ENCODE assay signal across 27 cellular contexts in the genomic region with DNA sequence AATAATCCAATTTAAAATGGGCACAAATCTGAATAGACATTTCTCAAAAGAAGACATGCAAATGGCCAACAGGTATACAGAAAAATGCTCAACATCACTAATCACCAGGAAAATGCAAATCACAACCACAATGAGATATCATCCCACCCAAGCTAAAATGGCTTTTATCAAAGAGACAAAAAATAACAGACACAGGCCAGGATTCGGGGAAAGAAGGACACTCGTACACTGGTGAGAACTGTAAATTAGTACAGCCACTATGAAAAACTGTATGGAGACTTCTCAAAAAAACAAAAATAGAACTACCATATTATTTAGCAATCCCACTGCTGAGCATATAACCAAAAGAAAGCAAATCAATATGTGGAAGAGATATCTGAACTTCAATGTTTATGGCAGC. TPM values are rescaled to one million over a fixed set of nuclear protein-coding genes. Genes with fewer than 3 reads are reported as not detected.
"Had no signal": no experiment of that assay in that cellular context is flagged by ENCODE, and none has a peak within 500 bp of the region (broad histone marks: within the 10 kb centered on the region; RNA-seq: fewer than 3 reads in every experiment).

No MANE protein-coding gene starts in this region.

- ATAC-seq: gastrocnemius medialis, heart right ventricle, left cardiac atrium, left lung, left ventricle myocardium superior, lower lobe of right lung, mucosa of descending colon had no signal

- H3K36me3 Mint-ChIP-seq: mesothelial cell of epicardium, naive B cell had no signal

- H3K9me3 ChIP-seq: esophagus squamous epithelium, gastrocnemius medialis, heart right ventricle, left lung, lower lobe of right lung, mucosa of descending colon had no signal

- DNase-seq: dermis blood vessel endothelial cell; dorsolateral prefrontal cortex; effector CD4-positive, alpha-beta T cell; effector memory CD4-positive, alpha-beta T cell; esophagus squamous epithelium; foreskin fibroblast; foreskin melanocyte; gastrocnemius medialis; glutamatergic neuron; head of caudate nucleus; heart right ventricle; hippocampal formation; left cardiac atrium; left lung; left ventricle myocardium superior; lower lobe of right lung; mesenchymal stem cell; mucosa of descending colon; naive B cell had no signal

- H3K36me3 ChIP-seq: esophagus squamous epithelium, gastrocnemius medialis, heart right ventricle, left lung, lower lobe of right lung had no signal

- FAIRE-seq: colon, islet of Langerhans, keratinocyte had no signal

- H3K27ac Mint-ChIP-seq: mesothelial cell of epicardium, naive B cell had no signal

- H3K4me1 Mint-ChIP-seq: mesothelial cell of epicardium had no signal

- H3K4me3 Mint-ChIP-seq: mesothelial cell of epicardium, naive B cell had no signal

- H3K27ac ChIP-seq: coronary artery, epithelial cell of prostate, esophagus squamous epithelium, gastrocnemius medialis, heart right ventricle, left lung, lower lobe of right lung had no signal

- H3K4me3 ChIP-seq: coronary artery, dorsolateral prefrontal cortex, esophagus squamous epithelium, gastrocnemius medialis, heart right ventricle, left lung, lower lobe of right lung, mucosa of descending colon had no signal

- H3K4me1 ChIP-seq: esophagus squamous epithelium, gastrocnemius medialis, heart right ventricle, left lung, lower lobe of right lung had no signal

- H3K9me3 Mint-ChIP-seq: mesothelial cell of epicardium, naive B cell had no signal

- H3K27me3 ChIP-seq: dorsolateral prefrontal cortex, esophagus squamous epithelium, gastrocnemius medialis, left lung had no signal

RNA-seq across cellular contexts. Expression of gene SPP1, which starts 8.5 kb away (rescaled TPM):
- total RNA-seq: lung microvascular endothelial cell, myocyte had no signal
